In genomic region chr9:126154182-126154827, GRCh38 we compare ENCODE assay signal across 22 cellular contexts.
DNase-seq lines count a peak whose midpoint lies in the region; ATAC-seq, FAIRE-seq and TF ChIP-seq lines count a peak whose summit lies in the region.
"Had no signal": no experiment of that assay in that cellular context is flagged by ENCODE, and none has a peak within 500 bp of the region (broad histone marks: within the 10 kb centered on the region; RNA-seq: fewer than 3 reads in every experiment).

No MANE protein-coding gene starts in this region.

- H3K4me1 Mint-ChIP-seq in activated CD8-positive, alpha-beta memory T cell treated with anti-CD3 and anti-CD28 coated beads, Interleukin-2, amount 10 ng/mL, durations not matched to agents 7 days and 5 days, result no peaks in the 10 kb centered on the region

- TF ChIP-seq RAD21 in HepG2 (CRISPR knock-in tag; IDR thresholded peaks at IDR 0.05), result no peak

- H3K27ac Mint-ChIP-seq in activated CD8-positive, alpha-beta memory T cell treated with anti-CD3 and anti-CD28 coated beads, Interleukin-2, amount 10 ng/mL, durations not matched to agents 7 days and 5 days, result no peak overlapping the region
- H3K27ac Mint-ChIP-seq: CD4-positive, alpha-beta T cell had no signal

- no peak for FAIRE-seq in HepG2 (lab: Jason Lieb, UNC)
- FAIRE-seq: D721Med, GM12891 had no signal

- no peak for TF ChIP-seq EP300 in HepG2 (IDR thresholded peaks at IDR 0.05; ENCODE audit: low read depth in 2 of 2, low read length in 2 of 2)
- no peak for TF ChIP-seq EP300 in HepG2 (CRISPR knock-in tag; IDR thresholded peaks at IDR 0.05; ENCODE audit: borderline replicate concordance)

- H2AFZ ChIP-seq in HepG2 (ENCODE audit: low read length), result no peak overlapping the region
- H2AFZ ChIP-seq: GM23248 had no signal

- H3K4me3 Mint-ChIP-seq in activated CD8-positive, alpha-beta memory T cell treated with anti-CD3 and anti-CD28 coated beads, Interleukin-2, amount 10 ng/mL, durations not matched to agents 7 days and 5 days, result no peak overlapping the region
- H3K4me3 Mint-ChIP-seq: CD4-positive, alpha-beta T cell had no signal

- no peak overlapping the region for H3K4me3 ChIP-seq in BLaER1 treated with 17β-estradiol and CSF1 and Interleukin-3, amounts not matched to agents 10 nM and 100 nM
- H3K4me3 ChIP-seq in HepG2 (replicated peaks in 1 of 3; ENCODE audit: insufficient read depth in 1 of 3, low read depth in 2 of 3, low read length in 3 of 3) (no peak overlapping the region), spleen (no peak overlapping the region)
- H3K4me3 ChIP-seq: GM23248 had no signal

- no peaks in the 10 kb centered on the region for H3K79me2 ChIP-seq in HepG2 (ENCODE audit: insufficient read depth, low read length)

- peaks cover 15 to 92% (median 83%) of the 10 kb centered on the region in 10 experiments for H3K4me1 ChIP-seq in BLaER1 treated with 17β-estradiol and CSF1 and Interleukin-3, amounts not matched to agents 10 nM and 100 nM
- H3K4me1 ChIP-seq in HepG2 (ENCODE audit: insufficient read depth, low read length) (peaks cover 54% of the 10 kb centered on the region), spleen (peaks cover 0 to 10% (median 0%) of the 10 kb centered on the region in 6 donors)

- POLR2A ChIA-PET in HepG2 (lab: Yijun Ruan, JAX), result no interaction called here

- no peak for TF ChIP-seq POLR2A in HepG2 (IDR thresholded peaks at IDR 0.05; ENCODE audit: insufficient read depth in 1 of 2, low read depth in 2 of 2, low read length in 2 of 2)
- TF ChIP-seq POLR2A in spleen (IDR thresholded peaks at IDR 0.05), result no peak

- no peak for TF ChIP-seq CTCF in HepG2 (CRISPR knock-in tag; IDR thresholded peaks at IDR 0.05)
- TF ChIP-seq CTCF in spleen (IDR thresholded peaks at IDR 0.05 in 8 of 11, conservative IDR thresholded peaks at IDR 0.05 in 3 of 11), result no peak

- H3K27me3 ChIP-seq in BLaER1 treated with 17β-estradiol and CSF1 and Interleukin-3, amounts not matched to agents 10 nM and 100 nM, result peaks cover 0 to 19% (median 0%) of the 10 kb centered on the region in 11 experiments; a peak in 4 of 22 replicates
- H3K27me3 ChIP-seq in HepG2 (ENCODE audit: control insufficient read depth in 1 of 2, insufficient read depth in 2 of 2, low read length in 2 of 2), result peaks cover 1 to 29% of the 10 kb centered on the region in 2 experiments; a peak in 3 of 5 replicates
- H3K27me3 ChIP-seq in spleen (replicated peaks in 1 of 7), result peaks cover 0 to 25% (median 0%) of the 10 kb centered on the region in 7 donors

- H3K9me3 Mint-ChIP-seq in activated CD8-positive, alpha-beta memory T cell treated with anti-CD3 and anti-CD28 coated beads, Interleukin-2, amount 10 ng/mL, durations not matched to agents 7 days and 5 days (ENCODE audit: low read depth), result no peaks in the 10 kb centered on the region
- H3K9me3 Mint-ChIP-seq: CD4-positive, alpha-beta T cell had no signal

- H3K9me3 ChIP-seq in BLaER1 treated with 17β-estradiol and CSF1 and Interleukin-3, amounts not matched to agents 10 nM and 100 nM (replicated peaks in 1 of 11), result no peaks in the 10 kb centered on the region
- H3K9me3 ChIP-seq in HepG2 (ENCODE audit: low read length) (peaks cover 5% of the 10 kb centered on the region; the same call in 1 of the 2 replicates), spleen (no peaks in the 10 kb centered on the region)

- WGBS in HepG2 (ENCODE audit: low lambda C conversion rate), result 38% methylated on average over 7 of the region's 10 CpGs
- 79 to 87% (median 85%) methylated on average over 9 to 10 of the region's 10 CpGs for WGBS in spleen, 5 donors

- no peaks in the 10 kb centered on the region for H4K20me1 ChIP-seq in BLaER1 treated with 17β-estradiol and CSF1 and Interleukin-3, amounts not matched to agents 10 nM and 100 nM
- H4K20me1 ChIP-seq in HepG2 (ENCODE audit: insufficient read depth, low read length), result no peaks in the 10 kb centered on the region

- ATAC-seq in activated CD8-positive, alpha-beta memory T cell treated with anti-CD3 and anti-CD28 coated beads, Interleukin-2, amount 10 ng/mL, durations not matched to agents 7 days and 5 days, result no peak
- ATAC-seq in HepG2, result no peak
- ATAC-seq in GM21381 (IDR thresholded peaks at IDR 0.05; ENCODE audit: unreplicated experiment), result no peak
- ATAC-seq: PC-3 had no signal

- peaks cover 14% of the 10 kb centered on the region for H3K27me3 Mint-ChIP-seq in activated CD8-positive, alpha-beta memory T cell treated with anti-CD3 and anti-CD28 coated beads, Interleukin-2, amount 10 ng/mL, durations not matched to agents 7 days and 5 days

- no peaks in the 10 kb centered on the region for H3K36me3 Mint-ChIP-seq in activated CD8-positive, alpha-beta memory T cell treated with anti-CD3 and anti-CD28 coated beads, Interleukin-2, amount 10 ng/mL, durations not matched to agents 7 days and 5 days

- no peaks in the 10 kb centered on the region for H3K36me3 ChIP-seq in BLaER1 treated with 17β-estradiol and CSF1 and Interleukin-3, amounts not matched to agents 10 nM and 100 nM
- H3K36me3 ChIP-seq in HepG2 (replicated peaks in 1 of 2; ENCODE audit: control insufficient read depth in 1 of 2, insufficient read depth in 2 of 2, low read length in 2 of 2) (no peaks in the 10 kb centered on the region), spleen (no peaks in the 10 kb centered on the region)

- BruUV-seq in HepG2 (replicated peaks; lab: Mats Ljungman, UMichigan), result no TSS peak

- H3K27ac ChIP-seq in BLaER1 treated with 17β-estradiol and CSF1 and Interleukin-3, amounts not matched to agents 10 nM and 100 nM, result peak overlapping the region in 1 of 11 experiments; percentile 23; a peak in 2 of 22 replicates
- H3K27ac ChIP-seq in HepG2 (ENCODE audit: extremely low read length, insufficient read depth, low read length) (no peak overlapping the region), spleen (no peak overlapping the region)
- H3K27ac ChIP-seq: GM23248, RWPE1 had no signal

- in situ Hi-C loops in HepG2 (cut with HindIII; ENCODE audit: extremely low pct_ligation_motif_present, low pct_unique_long_range_greater_than_20kb), result no loop called here

- CTCF ChIA-PET in activated CD8-positive, alpha-beta memory T cell treated with anti-CD3 and anti-CD28 coated beads, Interleukin-2, amount 10 ng/mL, durations not matched to agents 7 days and 5 days (lab: Charles Lee), result no interaction called here
- CTCF ChIA-PET in HepG2 (lab: Yijun Ruan, JAX; ENCODE audit: low intra/inter-chr PET ratio, low total read pairs), result no interaction called here

- DNase-seq in activated CD8-positive, alpha-beta memory T cell treated with anti-CD3 and anti-CD28 coated beads, Interleukin-2, amount 10 ng/mL, durations not matched to agents 7 days and 5 days, result peak; percentile 36
- DNase-seq in HepG2 (ENCODE audit: low spot score), result no peak
- peak; percentile 37 for DNase-seq in spleen
- no peak for DNase-seq in hippocampal formation (lab: John Stamatoyannopoulos, UW)
- no peak for DNase-seq in NOMO-1 treated with dmso at 0.1 percent for 144 hours (lab: John Stamatoyannopoulos, UW; ENCODE audit: unreplicated experiment)
- DNase-seq in MV-4-11 (lab: John Stamatoyannopoulos, UW), result no peak
- DNase-seq: AML-193; CD4-positive, alpha-beta T cell; DMS79; GM23248; KBM-7; NCI-H1417 treated with DMSO at 0.1 percent for 48 hours; NCI-H2029; NCI-H2171; NCI-H446 treated with DMSO at 0.1 percent for 48 hours; NCI-H748 treated with DMSO at 0.1 percent for 48 hours; PC-3 had no signal

- H3K4me2 ChIP-seq in BLaER1 treated with 17β-estradiol and CSF1 and Interleukin-3, amounts not matched to agents 10 nM and 100 nM, result peak overlapping the region in 7 of 11 experiments; percentile 76 to 93 (median 86); a peak in 12 of 22 replicates
- no peak overlapping the region for H3K4me2 ChIP-seq in HepG2 (ENCODE audit: low read depth, low read length)

- intact Hi-C loops in HepG2 (cut with micrococcal nuclease; ENCODE audit: unreplicated experiment), result no loop called here
- intact Hi-C loops in spleen (cut with DNase I; ENCODE audit: low total_unique reads), result no loop called here

- no peak overlapping the region for H3K9ac ChIP-seq in BLaER1 treated with 17β-estradiol and CSF1 and Interleukin-3, amounts not matched to agents 10 nM and 100 nM
- H3K9ac ChIP-seq in HepG2 (ENCODE audit: insufficient read depth, low read depth, low read length), result no peak overlapping the region
- H3K9ac ChIP-seq: GM23248 had no signal

TF ChIP-seq in HepG2, 621 proteins besides CTCF, POLR2A, EP300 and RAD21:
- TF ChIP-seq ZNF20 (CRISPR knock-in tag; IDR thresholded peaks at IDR 0.05), result no peak
- TF ChIP-seq ZNF629 (CRISPR knock-in tag; conservative IDR thresholded peaks at IDR 0.05), result peak; percentile 37; the same call in 1 of the 2 replicates

Comparison
In these comparisons a context has a peak if more than half of its experiments do, and no peak if none do; other contexts are left out.
1. DNase-seq: peak in activated CD8-positive, alpha-beta memory T cell treated with anti-CD3 and anti-CD28 coated beads, Interleukin-2, amount 10 ng/mL, durations not matched to agents 7 days and 5 days (single experiment) and spleen (single experiment); none in HepG2 (single experiment), hippocampal formation (0 of 2), NOMO-1 treated with dmso at 0.1 percent for 144 hours (single experiment) and MV-4-11 (single experiment).